Comparison of ENCODE assay signal across 12 cellular contexts in the genomic region with DNA sequence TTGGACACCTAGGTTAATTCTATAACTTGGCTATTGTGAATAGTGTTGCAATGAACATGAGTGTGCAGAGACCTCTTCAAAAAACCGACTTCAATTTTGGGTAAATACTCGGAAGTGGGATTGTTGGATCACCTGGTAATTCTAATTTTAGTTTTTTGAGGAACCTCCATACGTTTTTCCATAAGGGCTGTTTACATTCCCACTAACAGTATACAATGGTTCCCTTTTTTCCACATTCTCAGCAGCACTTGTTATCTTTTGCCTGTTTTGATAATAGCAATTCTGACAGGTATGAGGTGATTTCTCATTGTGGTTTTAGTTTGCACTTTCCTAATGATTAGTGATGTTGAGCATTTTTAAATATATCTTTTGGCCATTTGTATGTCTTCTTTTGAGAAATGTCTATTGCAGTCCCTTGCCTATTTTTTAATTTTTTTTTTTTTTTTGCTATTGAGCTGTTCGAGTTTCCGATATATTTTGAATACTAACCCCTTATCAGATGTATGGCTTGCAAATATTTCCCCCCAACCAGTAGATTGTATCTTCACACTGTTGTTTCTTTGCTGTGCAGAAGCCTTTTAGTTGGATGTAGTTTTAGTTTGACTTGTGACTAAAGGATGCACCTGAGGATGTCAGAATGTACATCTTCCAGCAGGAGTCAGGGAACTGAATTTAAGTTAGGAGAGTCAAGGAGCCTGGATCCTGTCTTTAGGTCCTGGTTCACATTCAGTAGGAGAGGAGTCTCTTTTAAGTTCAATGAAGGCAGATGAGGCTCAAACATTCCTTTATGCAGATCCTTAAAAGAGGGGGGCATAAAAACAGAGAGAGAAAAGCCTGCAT.
DNase-seq lines count a peak whose midpoint lies in the region; ATAC-seq, FAIRE-seq and TF ChIP-seq lines count a peak whose summit lies in the region.
"Had no signal": no experiment of that assay in that cellular context is flagged by ENCODE, and none has a peak within 500 bp of the region (broad histone marks: within the 10 kb centered on the region; RNA-seq: fewer than 3 reads in every experiment).

No MANE protein-coding gene starts in this region.

- H3K9me3 ChIP-seq in small intestine (ENCODE audit: control insufficient read depth, low read depth) (no peaks in the 10 kb centered on the region), left lung (no peaks in the 10 kb centered on the region), SJCRH30 (replicated peaks) (no peaks in the 10 kb centered on the region)
- H3K9me3 ChIP-seq: sigmoid colon, SJSA1, upper lobe of right lung had no signal

- peaks cover 53% of the 10 kb centered on the region for H3K27me3 Mint-ChIP-seq in T-helper 2 cell treated with Interferon-gamma antibody and Interleukin-4, amounts not matched to agents 5 μg/mL and 100 μg/mL, for 36 hours (ENCODE audit: low read depth)
- H3K27me3 Mint-ChIP-seq in glutamatergic neuron (ENCODE audit: unreplicated experiment), result peaks cover 4% of the 10 kb centered on the region

- H3K4me1 Mint-ChIP-seq in T-helper 2 cell treated with Interferon-gamma antibody and Interleukin-4, amounts not matched to agents 5 μg/mL and 100 μg/mL, for 36 hours (ENCODE audit: low read depth), result peaks cover 12% of the 10 kb centered on the region
- peaks cover 5% of the 10 kb centered on the region for H3K4me1 Mint-ChIP-seq in glutamatergic neuron (ENCODE audit: low read depth, unreplicated experiment)

- no peak overlapping the region for H3K27ac ChIP-seq in small intestine (ENCODE audit: low read depth in 1 of 2, low read length in 1 of 2)
- H3K27ac ChIP-seq in left lung, result no peak overlapping the region
- H3K27ac ChIP-seq in SJCRH30, result no peak overlapping the region
- H3K27ac ChIP-seq: cardiac muscle cell, sigmoid colon, SJSA1, upper lobe of right lung had no signal

- H3K36me3 ChIP-seq in small intestine (ENCODE audit: control insufficient read depth in 2 of 2, insufficient read depth in 2 of 2, low read length in 2 of 2) (no peaks in the 10 kb centered on the region), left lung (no peaks in the 10 kb centered on the region), SJCRH30 (no peaks in the 10 kb centered on the region)
- H3K36me3 ChIP-seq: cardiac muscle cell, sigmoid colon, SJSA1, upper lobe of right lung had no signal

- WGBS in small intestine, 3 donors, result 49 to 71% (median 55%) methylated on average over 5 of the region's 5 CpGs

- no peak for TF ChIP-seq POLR2A in GM12892 (IDR thresholded peaks at IDR 0.05; ENCODE audit: low read depth, low read length)

- FAIRE-seq in GM12892 (lab: Jason Lieb, UNC) (peak; percentile 14), small intestine (lab: Jason Lieb, UNC) (no peak)

- DNase-seq in GM12892 (ENCODE audit: insufficient read length) (no peak), small intestine (no peak), left lung (no peak), SJCRH30 (no peak), glutamatergic neuron (no peak)
- no peak for DNase-seq in T-helper 2 cell treated with Interferon-gamma antibody and Interleukin-4, amounts not matched to agents 5 μg/mL and 100 μg/mL, for 36 hours (ENCODE audit: low spot score)
- DNase-seq: sigmoid colon, upper lobe of right lung had no signal

- no peaks in the 10 kb centered on the region for H3K36me3 Mint-ChIP-seq in T-helper 2 cell treated with Interferon-gamma antibody and Interleukin-4, amounts not matched to agents 5 μg/mL and 100 μg/mL, for 36 hours (ENCODE audit: low read depth)
- H3K36me3 Mint-ChIP-seq in glutamatergic neuron (ENCODE audit: unreplicated experiment), result no peaks in the 10 kb centered on the region

- H3K4me1 ChIP-seq in small intestine (ENCODE audit: control insufficient read depth in 2 of 2, insufficient read depth in 1 of 2, low read depth in 1 of 2, low read length in 1 of 2) (no peaks in the 10 kb centered on the region), left lung (no peaks in the 10 kb centered on the region), SJCRH30 (no peaks in the 10 kb centered on the region)
- H3K4me1 ChIP-seq: sigmoid colon, SJSA1, upper lobe of right lung had no signal

- peak overlapping the region; percentile 47 for H3K4me3 Mint-ChIP-seq in T-helper 2 cell treated with Interferon-gamma antibody and Interleukin-4, amounts not matched to agents 5 μg/mL and 100 μg/mL, for 36 hours
- H3K4me3 Mint-ChIP-seq in glutamatergic neuron (ENCODE audit: unreplicated experiment), result no peak overlapping the region

- no peaks in the 10 kb centered on the region for H3K9me3 Mint-ChIP-seq in T-helper 2 cell treated with Interferon-gamma antibody and Interleukin-4, amounts not matched to agents 5 μg/mL and 100 μg/mL, for 36 hours
- H3K9me3 Mint-ChIP-seq in glutamatergic neuron (ENCODE audit: unreplicated experiment), result peaks cover 3% of the 10 kb centered on the region

- intact Hi-C loops in left lung (cut with DNase I), result loop anchor here in 1 of 2 donors (10.0 kb wide), 1 partner anchor 52 kb away; no protein-coding TSS in a partner anchor

- no peak for TF ChIP-seq CTCF in left lung (IDR thresholded peaks at IDR 0.05)
- no peak for TF ChIP-seq CTCF in glutamatergic neuron (IDR thresholded peaks at IDR 0.05; ENCODE audit: partially characterized antibody, unreplicated experiment)

- no peak overlapping the region for H3K4me3 ChIP-seq in small intestine (ENCODE audit: low read depth in 1 of 2, low read length in 2 of 2)
- no peak overlapping the region for H3K4me3 ChIP-seq in left lung
- H3K4me3 ChIP-seq in SJCRH30, result no peak overlapping the region
- H3K4me3 ChIP-seq: cardiac muscle cell, sigmoid colon, SJSA1, upper lobe of right lung had no signal

- H3K27ac Mint-ChIP-seq in T-helper 2 cell treated with Interferon-gamma antibody and Interleukin-4, amounts not matched to agents 5 μg/mL and 100 μg/mL, for 36 hours, result no peak overlapping the region
- H3K27ac Mint-ChIP-seq in glutamatergic neuron (ENCODE audit: unreplicated experiment), result no peak overlapping the region

- ATAC-seq in GM19455 (IDR thresholded peaks at IDR 0.05; ENCODE audit: unreplicated experiment) (peak; percentile 40), HG02970 (IDR thresholded peaks at IDR 0.05; ENCODE audit: low FRiP score, unreplicated experiment) (peak; percentile 32), left lung (no peak)

- no peaks in the 10 kb centered on the region for H3K27me3 ChIP-seq in small intestine (ENCODE audit: control insufficient read depth in 2 of 2, insufficient read depth in 2 of 2, low read length in 2 of 2)
- H3K27me3 ChIP-seq in left lung, result no peaks in the 10 kb centered on the region
- no peaks in the 10 kb centered on the region; the same call in 1 of the 2 replicates for H3K27me3 ChIP-seq in SJCRH30
- H3K27me3 ChIP-seq: cardiac muscle cell, sigmoid colon, upper lobe of right lung had no signal
